ENCODE assay signal across 27 cellular contexts in genomic region chr20:9758752-9759151, GRCh38.
"Had no signal": no experiment of that assay in that cellular context is flagged by ENCODE, and none has a peak within 500 bp of the region (broad histone marks: within the 10 kb centered on the region; RNA-seq: fewer than 3 reads in every experiment).

No MANE protein-coding gene starts in this region.

- H3K4me3 Mint-ChIP-seq: immature natural killer cell; naive thymus-derived CD8-positive, alpha-beta T cell; nephron; stimulated activated effector memory CD8-positive, alpha-beta T cell treated with anti-CD3 and anti-CD28 coated beads, Interleukin-12 subunit alpha, Interleukin-12 subunit beta, amount 100 ng/mL, for 72 hours; stimulated activated naive CD8-positive, alpha-beta T cell treated with anti-CD3 and anti-CD28 coated beads, Interleukin-15, Interleukin-2, amounts not matched to agents 100 ng/mL and 50 ng/mL, for 24 hours had no signal

- H3K4me3 ChIP-seq: left lung, lower lobe of right lung, ovary, prostate gland, skin epidermis, suprapubic skin, thoracic aorta, tibial artery, upper lobe of right lung had no signal

- H3K36me3 ChIP-seq: left lung, lower lobe of right lung, ovary, prostate gland, suprapubic skin, thoracic aorta, tibial artery, upper lobe of right lung had no signal

- H3K36me3 Mint-ChIP-seq: immature natural killer cell; naive thymus-derived CD8-positive, alpha-beta T cell; stimulated activated effector memory CD8-positive, alpha-beta T cell treated with anti-CD3 and anti-CD28 coated beads, Interleukin-12 subunit alpha, Interleukin-12 subunit beta, amount 100 ng/mL, for 72 hours had no signal

- H3K4me1 Mint-ChIP-seq: immature natural killer cell; naive thymus-derived CD8-positive, alpha-beta T cell; nephron; stimulated activated effector memory CD8-positive, alpha-beta T cell treated with anti-CD3 and anti-CD28 coated beads, Interleukin-12 subunit alpha, Interleukin-12 subunit beta, amount 100 ng/mL, for 72 hours had no signal

- H3K27me3 Mint-ChIP-seq: stimulated activated naive CD8-positive, alpha-beta T cell treated with anti-CD3 and anti-CD28 coated beads, Interleukin-15, Interleukin-2, amounts not matched to agents 100 ng/mL and 50 ng/mL, for 24 hours had no signal

- H3K27ac Mint-ChIP-seq: immature natural killer cell; naive thymus-derived CD8-positive, alpha-beta T cell; nephron; stimulated activated effector memory CD8-positive, alpha-beta T cell treated with anti-CD3 and anti-CD28 coated beads, Interleukin-12 subunit alpha, Interleukin-12 subunit beta, amount 100 ng/mL, for 72 hours; stimulated activated naive CD8-positive, alpha-beta T cell treated with anti-CD3 and anti-CD28 coated beads, Interleukin-15, Interleukin-2, amounts not matched to agents 100 ng/mL and 50 ng/mL, for 24 hours had no signal

- DNase-seq: hypothalamus; immature natural killer cell; kidney; left colon; left lung; lower lobe of right lung; mammary epithelial cell; mesenchymal stem cell; naive thymus-derived CD8-positive, alpha-beta T cell; ovary; retina; right cardiac atrium; stimulated activated CD4-positive, alpha-beta T cell treated with anti-CD3 and anti-CD28 coated beads, Interleukin-12 subunit alpha, Interleukin-12 subunit beta, amount 100 ng/mL, for 4 hours; stimulated activated CD4-positive, alpha-beta T cell treated with anti-CD3 and anti-CD28 coated beads, Interleukin-15, amount 100 ng/mL, for 24 hours; stimulated activated CD4-positive, alpha-beta T cell treated with anti-CD3 and anti-CD28 coated beads, Interleukin-4, amount 100 ng/mL, for 24 hours; stimulated activated naive CD4-positive, alpha-beta T cell; tibial artery; trophoblast cell; upper lobe of right lung had no signal

- H3K27ac ChIP-seq: left lung, lower lobe of right lung, ovary, prostate gland, skin epidermis, suprapubic skin, thoracic aorta, tibial artery, upper lobe of right lung had no signal

- H3K9me3 Mint-ChIP-seq: stimulated activated effector memory CD8-positive, alpha-beta T cell treated with anti-CD3 and anti-CD28 coated beads, Interleukin-12 subunit alpha, Interleukin-12 subunit beta, amount 100 ng/mL, for 72 hours had no signal

- H3K4me1 ChIP-seq: left lung, lower lobe of right lung, prostate gland, suprapubic skin, upper lobe of right lung had no signal

- H3K27me3 ChIP-seq: left lung, ovary, suprapubic skin, tibial artery, upper lobe of right lung had no signal

- ATAC-seq: left colon; left lung; lower lobe of right lung; naive thymus-derived CD8-positive, alpha-beta T cell; right cardiac atrium; sciatic nerve; stimulated activated effector memory CD8-positive, alpha-beta T cell treated with anti-CD3 and anti-CD28 coated beads, Interleukin-12 subunit alpha, Interleukin-12 subunit beta, amount 100 ng/mL, for 72 hours; upper lobe of right lung had no signal
